ENCODE assay signal across 2 cellular contexts in the genomic region with DNA sequence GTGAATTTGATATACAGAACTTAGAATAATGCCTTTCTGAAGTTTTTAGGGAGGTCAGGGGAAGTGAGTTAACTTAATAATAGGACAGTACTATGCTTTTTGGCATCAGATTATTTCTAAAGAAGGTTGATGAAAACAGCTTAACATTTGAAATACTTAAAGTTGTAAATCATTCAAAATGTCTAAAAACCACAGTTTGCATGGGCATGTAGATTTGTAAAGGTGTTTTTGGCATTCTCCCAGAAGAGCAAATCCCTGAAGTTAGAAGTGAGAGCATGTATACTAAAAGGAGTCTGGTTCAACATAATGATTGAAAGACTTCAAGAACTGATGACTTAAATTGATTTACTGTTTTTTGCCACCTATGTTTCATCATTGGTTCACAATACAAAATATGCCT.
TF ChIP-seq lines count a peak whose summit lies in the region.

No MANE protein-coding gene starts in this region.

TF ChIP-seq in SK-N-SH, 30 proteins besides CTCF, POLR2A, EP300 and RAD21 (continued from another document):
- TF ChIP-seq MAX (IDR thresholded peaks at IDR 0.05; ENCODE audit: low read depth): no peak
- no peak for TF ChIP-seq TAF1 (IDR thresholded peaks at IDR 0.05; ENCODE audit: borderline replicate concordance, low read depth, low read length)
- no peak for TF ChIP-seq FOXM1 (IDR thresholded peaks at IDR 0.05; ENCODE audit: low read depth)
- TF ChIP-seq IRF3 (IDR thresholded peaks at IDR 0.05; ENCODE audit: low read depth, low read length): no peak
- no peak for TF ChIP-seq YY1 (IDR thresholded peaks at IDR 0.05; ENCODE audit: low read depth)
- TF ChIP-seq, protein P1, sequence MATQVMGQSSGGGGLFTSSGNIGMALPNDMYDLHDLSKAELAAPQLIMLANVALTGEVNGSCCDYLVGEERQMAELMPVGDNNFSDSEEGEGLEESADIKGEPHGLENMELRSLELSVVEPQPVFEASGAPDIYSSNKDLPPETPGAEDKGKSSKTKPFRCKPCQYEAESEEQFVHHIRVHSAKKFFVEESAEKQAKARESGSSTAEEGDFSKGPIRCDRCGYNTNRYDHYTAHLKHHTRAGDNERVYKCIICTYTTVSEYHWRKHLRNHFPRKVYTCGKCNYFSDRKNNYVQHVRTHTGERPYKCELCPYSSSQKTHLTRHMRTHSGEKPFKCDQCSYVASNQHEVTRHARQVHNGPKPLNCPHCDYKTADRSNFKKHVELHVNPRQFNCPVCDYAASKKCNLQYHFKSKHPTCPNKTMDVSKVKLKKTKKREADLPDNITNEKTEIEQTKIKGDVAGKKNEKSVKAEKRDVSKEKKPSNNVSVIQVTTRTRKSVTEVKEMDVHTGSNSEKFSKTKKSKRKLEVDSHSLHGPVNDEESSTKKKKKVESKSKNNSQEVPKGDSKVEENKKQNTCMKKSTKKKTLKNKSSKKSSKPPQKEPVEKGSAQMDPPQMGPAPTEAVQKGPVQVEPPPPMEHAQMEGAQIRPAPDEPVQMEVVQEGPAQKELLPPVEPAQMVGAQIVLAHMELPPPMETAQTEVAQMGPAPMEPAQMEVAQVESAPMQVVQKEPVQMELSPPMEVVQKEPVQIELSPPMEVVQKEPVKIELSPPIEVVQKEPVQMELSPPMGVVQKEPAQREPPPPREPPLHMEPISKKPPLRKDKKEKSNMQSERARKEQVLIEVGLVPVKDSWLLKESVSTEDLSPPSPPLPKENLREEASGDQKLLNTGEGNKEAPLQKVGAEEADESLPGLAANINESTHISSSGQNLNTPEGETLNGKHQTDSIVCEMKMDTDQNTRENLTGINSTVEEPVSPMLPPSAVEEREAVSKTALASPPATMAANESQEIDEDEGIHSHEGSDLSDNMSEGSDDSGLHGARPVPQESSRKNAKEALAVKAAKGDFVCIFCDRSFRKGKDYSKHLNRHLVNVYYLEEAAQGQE (IDR thresholded peaks at IDR 0.05; ENCODE audit: low read depth, low read length): no peak
- no peak for TF ChIP-seq USF2 (IDR thresholded peaks at IDR 0.05; ENCODE audit: borderline replicate concordance, low read depth, low read length)
- TF ChIP-seq TEAD4 (IDR thresholded peaks at IDR 0.05; ENCODE audit: borderline replicate concordance, insufficient read depth): no peak
- no peak for TF ChIP-seq RXRA (IDR thresholded peaks at IDR 0.05; ENCODE audit: borderline replicate concordance, low read depth)
- no peak for TF ChIP-seq POLR2AphosphoS5 (IDR thresholded peaks at IDR 0.05; ENCODE audit: low read depth, low read length)
- no peak for TF ChIP-seq MEF2A (IDR thresholded peaks at IDR 0.05; ENCODE audit: borderline replicate concordance, low read depth)
TF ChIP-seq in SK-N-SH: peak in this region for 0.

TF ChIP-seq in SK-N-SH treated with all-trans-retinoic acid at 6 μM for 48 hours, 23 proteins besides CTCF, POLR2A, EP300 and RAD21 (continued from another document):
- TF ChIP-seq ARNTL (CRISPR knock-in tag; IDR thresholded peaks at IDR 0.05; ENCODE audit: borderline replicate concordance, low read depth) (no peak), TCF4 (CRISPR knock-in tag; IDR thresholded peaks at IDR 0.05; ENCODE audit: borderline replicate concordance) (no peak), BACH2 (CRISPR knock-in tag; IDR thresholded peaks at IDR 0.05; ENCODE audit: borderline replicate concordance) (no peak), OSR1 (CRISPR knock-in tag; IDR thresholded peaks at IDR 0.05) (no peak), GLIS3 (CRISPR knock-in tag; IDR thresholded peaks at IDR 0.05) (no peak), ZFP30 (CRISPR knock-in tag; IDR thresholded peaks at IDR 0.05) (no peak), ISL1 (CRISPR knock-in tag; IDR thresholded peaks at IDR 0.05) (no peak), PPARA (CRISPR knock-in tag; IDR thresholded peaks at IDR 0.05; ENCODE audit: borderline replicate concordance) (no peak), ESRRG (CRISPR knock-in tag; IDR thresholded peaks at IDR 0.05) (no peak), ZNF8 (CRISPR knock-in tag; IDR thresholded peaks at IDR 0.05) (no peak), SNAI2 (CRISPR knock-in tag; IDR thresholded peaks at IDR 0.05) (no peak)
- TF ChIP-seq, protein P2, sequence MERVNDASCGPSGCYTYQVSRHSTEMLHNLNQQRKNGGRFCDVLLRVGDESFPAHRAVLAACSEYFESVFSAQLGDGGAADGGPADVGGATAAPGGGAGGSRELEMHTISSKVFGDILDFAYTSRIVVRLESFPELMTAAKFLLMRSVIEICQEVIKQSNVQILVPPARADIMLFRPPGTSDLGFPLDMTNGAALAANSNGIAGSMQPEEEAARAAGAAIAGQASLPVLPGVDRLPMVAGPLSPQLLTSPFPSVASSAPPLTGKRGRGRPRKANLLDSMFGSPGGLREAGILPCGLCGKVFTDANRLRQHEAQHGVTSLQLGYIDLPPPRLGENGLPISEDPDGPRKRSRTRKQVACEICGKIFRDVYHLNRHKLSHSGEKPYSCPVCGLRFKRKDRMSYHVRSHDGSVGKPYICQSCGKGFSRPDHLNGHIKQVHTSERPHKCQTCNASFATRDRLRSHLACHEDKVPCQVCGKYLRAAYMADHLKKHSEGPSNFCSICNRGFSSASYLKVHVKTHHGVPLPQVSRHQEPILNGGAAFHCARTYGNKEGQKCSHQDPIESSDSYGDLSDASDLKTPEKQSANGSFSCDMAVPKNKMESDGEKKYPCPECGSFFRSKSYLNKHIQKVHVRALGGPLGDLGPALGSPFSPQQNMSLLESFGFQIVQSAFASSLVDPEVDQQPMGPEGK (CRISPR knock-in tag; IDR thresholded peaks at IDR 0.05; ENCODE audit: borderline replicate concordance): no peak
- TF ChIP-seq, protein P3, sequence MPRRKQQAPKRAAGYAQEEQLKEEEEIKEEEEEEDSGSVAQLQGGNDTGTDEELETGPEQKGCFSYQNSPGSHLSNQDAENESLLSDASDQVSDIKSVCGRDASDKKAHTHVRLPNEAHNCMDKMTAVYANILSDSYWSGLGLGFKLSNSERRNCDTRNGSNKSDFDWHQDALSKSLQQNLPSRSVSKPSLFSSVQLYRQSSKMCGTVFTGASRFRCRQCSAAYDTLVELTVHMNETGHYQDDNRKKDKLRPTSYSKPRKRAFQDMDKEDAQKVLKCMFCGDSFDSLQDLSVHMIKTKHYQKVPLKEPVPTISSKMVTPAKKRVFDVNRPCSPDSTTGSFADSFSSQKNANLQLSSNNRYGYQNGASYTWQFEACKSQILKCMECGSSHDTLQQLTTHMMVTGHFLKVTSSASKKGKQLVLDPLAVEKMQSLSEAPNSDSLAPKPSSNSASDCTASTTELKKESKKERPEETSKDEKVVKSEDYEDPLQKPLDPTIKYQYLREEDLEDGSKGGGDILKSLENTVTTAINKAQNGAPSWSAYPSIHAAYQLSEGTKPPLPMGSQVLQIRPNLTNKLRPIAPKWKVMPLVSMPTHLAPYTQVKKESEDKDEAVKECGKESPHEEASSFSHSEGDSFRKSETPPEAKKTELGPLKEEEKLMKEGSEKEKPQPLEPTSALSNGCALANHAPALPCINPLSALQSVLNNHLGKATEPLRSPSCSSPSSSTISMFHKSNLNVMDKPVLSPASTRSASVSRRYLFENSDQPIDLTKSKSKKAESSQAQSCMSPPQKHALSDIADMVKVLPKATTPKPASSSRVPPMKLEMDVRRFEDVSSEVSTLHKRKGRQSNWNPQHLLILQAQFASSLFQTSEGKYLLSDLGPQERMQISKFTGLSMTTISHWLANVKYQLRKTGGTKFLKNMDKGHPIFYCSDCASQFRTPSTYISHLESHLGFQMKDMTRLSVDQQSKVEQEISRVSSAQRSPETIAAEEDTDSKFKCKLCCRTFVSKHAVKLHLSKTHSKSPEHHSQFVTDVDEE (CRISPR knock-in tag; IDR thresholded peaks at IDR 0.05): no peak
- TF ChIP-seq, protein P4, sequence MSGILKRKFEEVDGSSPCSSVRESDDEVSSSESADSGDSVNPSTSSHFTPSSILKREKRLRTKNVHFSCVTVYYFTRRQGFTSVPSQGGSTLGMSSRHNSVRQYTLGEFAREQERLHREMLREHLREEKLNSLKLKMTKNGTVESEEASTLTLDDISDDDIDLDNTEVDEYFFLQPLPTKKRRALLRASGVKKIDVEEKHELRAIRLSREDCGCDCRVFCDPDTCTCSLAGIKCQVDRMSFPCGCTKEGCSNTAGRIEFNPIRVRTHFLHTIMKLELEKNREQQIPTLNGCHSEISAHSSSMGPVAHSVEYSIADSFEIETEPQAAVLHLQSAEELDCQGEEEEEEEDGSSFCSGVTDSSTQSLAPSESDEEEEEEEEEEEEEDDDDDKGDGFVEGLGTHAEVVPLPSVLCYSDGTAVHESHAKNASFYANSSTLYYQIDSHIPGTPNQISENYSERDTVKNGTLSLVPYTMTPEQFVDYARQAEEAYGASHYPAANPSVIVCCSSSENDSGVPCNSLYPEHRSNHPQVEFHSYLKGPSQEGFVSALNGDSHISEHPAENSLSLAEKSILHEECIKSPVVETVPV (CRISPR knock-in tag; IDR thresholded peaks at IDR 0.05): no peak
- TF ChIP-seq, protein P5, sequence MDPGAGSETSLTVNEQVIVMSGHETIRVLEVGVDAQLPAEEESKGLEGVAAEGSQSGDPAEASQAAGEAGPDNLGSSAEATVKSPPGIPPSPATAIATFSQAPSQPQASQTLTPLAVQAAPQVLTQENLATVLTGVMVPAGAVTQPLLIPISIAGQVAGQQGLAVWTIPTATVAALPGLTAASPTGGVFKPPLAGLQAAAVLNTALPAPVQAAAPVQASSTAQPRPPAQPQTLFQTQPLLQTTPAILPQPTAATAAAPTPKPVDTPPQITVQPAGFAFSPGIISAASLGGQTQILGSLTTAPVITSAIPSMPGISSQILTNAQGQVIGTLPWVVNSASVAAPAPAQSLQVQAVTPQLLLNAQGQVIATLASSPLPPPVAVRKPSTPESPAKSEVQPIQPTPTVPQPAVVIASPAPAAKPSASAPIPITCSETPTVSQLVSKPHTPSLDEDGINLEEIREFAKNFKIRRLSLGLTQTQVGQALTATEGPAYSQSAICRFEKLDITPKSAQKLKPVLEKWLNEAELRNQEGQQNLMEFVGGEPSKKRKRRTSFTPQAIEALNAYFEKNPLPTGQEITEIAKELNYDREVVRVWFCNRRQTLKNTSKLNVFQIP (CRISPR knock-in tag; IDR thresholded peaks at IDR 0.05; ENCODE audit: borderline replicate concordance, low read depth): no peak
